In genomic region chr3:16430717-16431630, GRCh38 we compare ENCODE assay signal across 12 cellular contexts.
A peak's percentile ranks its signal among the peaks of the same experiment; 100 is the strongest.
DNase-seq lines count a peak whose midpoint lies in the region; ATAC-seq and TF ChIP-seq lines count a peak whose summit lies in the region.
"Had no signal": no experiment of that assay in that cellular context is flagged by ENCODE, and none has a peak within 500 bp of the region (broad histone marks: within the 10 kb centered on the region; RNA-seq: fewer than 3 reads in every experiment).

No MANE protein-coding gene starts in this region.

- H3K4me1 ChIP-seq in left ventricle myocardium inferior (peaks cover 43% of the 10 kb centered on the region), Karpas-422 (ENCODE audit: low read length) (peaks cover 96% of the 10 kb centered on the region), BE2C (no peaks in the 10 kb centered on the region), MM.1S (ENCODE audit: low read length) (no peaks in the 10 kb centered on the region)

- H3K9me2 ChIP-seq in Karpas-422 (replicated peaks; ENCODE audit: insufficient read depth, low read length) (no peaks in the 10 kb centered on the region), MM.1S (replicated peaks; ENCODE audit: insufficient read depth, low read length) (no peaks in the 10 kb centered on the region)

- DNase-seq in left ventricle myocardium inferior (no peak), cardiac septum (ENCODE audit: low spot score) (no peak), Karpas-422 (peak; percentile 98), left lobe of liver (ENCODE audit: low spot score) (no peak), BE2C (no peak), MM.1S (no peak), SW480 (ENCODE audit: low spot score) (no peak)
- DNase-seq: activated gamma-delta T cell treated with Interleukin-2 at 50 U/mL for 16 hours, islet precursor cell, NCI-H526 treated with DMSO at 0.1 percent for 48 hours, T1000 had no signal

- H3K79me2 ChIP-seq in Karpas-422 (ENCODE audit: low read length) (peaks cover 58% of the 10 kb centered on the region), MM.1S (ENCODE audit: low read length) (no peaks in the 10 kb centered on the region)

- H3K27me3 ChIP-seq in left ventricle myocardium inferior (ENCODE audit: low read depth) (no peaks in the 10 kb centered on the region), Karpas-422 (ENCODE audit: low read length) (no peaks in the 10 kb centered on the region), BE2C (no peaks in the 10 kb centered on the region), MM.1S (replicated peaks; ENCODE audit: insufficient read depth, low read length) (no peaks in the 10 kb centered on the region)

- peak overlapping the region; percentile 17 for H3K27ac ChIP-seq in left ventricle myocardium inferior (replicated peaks)
- H3K27ac ChIP-seq in Karpas-422 (ENCODE audit: low read length) = peak overlapping the region; percentile 99
- H3K27ac ChIP-seq in MM.1S (ENCODE audit: low read length) = no peak overlapping the region

- H3K9ac ChIP-seq in Karpas-422 (ENCODE audit: low read length) = peak overlapping the region; percentile 75
- H3K9ac ChIP-seq in MM.1S (ENCODE audit: low read length) = no peak overlapping the region

- no peak overlapping the region for H3K4me3 ChIP-seq in left ventricle myocardium inferior
- H3K4me3 ChIP-seq in Karpas-422 (ENCODE audit: low read length) = peak overlapping the region; percentile 41
- no peak overlapping the region for H3K4me3 ChIP-seq in BE2C (ENCODE audit: low read depth, low read length)
- H3K4me3 ChIP-seq in MM.1S (ENCODE audit: low read length) = no peak overlapping the region

- no peaks in the 10 kb centered on the region for H3K9me3 ChIP-seq in left ventricle myocardium inferior (replicated peaks)
- no peaks in the 10 kb centered on the region for H3K9me3 ChIP-seq in Karpas-422 (ENCODE audit: low read length)
- H3K9me3 ChIP-seq in BE2C = no peaks in the 10 kb centered on the region
- H3K9me3 ChIP-seq in MM.1S (replicated peaks; ENCODE audit: insufficient read depth, low read length) = no peaks in the 10 kb centered on the region

- TF ChIP-seq CTCF in left ventricle myocardium inferior (IDR thresholded peaks at IDR 0.05; ENCODE audit: borderline replicate concordance) = no peak
- no peak for TF ChIP-seq CTCF in BE2C (IDR thresholded peaks at IDR 0.05; ENCODE audit: low read depth, low read length)
- no peak for TF ChIP-seq CTCF in MM.1S (IDR thresholded peaks at IDR 0.05; ENCODE audit: low read length)

- intact Hi-C loops in left ventricle myocardium inferior (cut with micrococcal nuclease) = no loop called here
- intact Hi-C loops in cardiac septum (cut with DNase I) = no loop called here

- H3K4me2 ChIP-seq in Karpas-422 (ENCODE audit: low read depth, low read length, poor library complexity, severe bottlenecking) = peak overlapping the region; percentile 72
- H3K4me2 ChIP-seq in MM.1S (ENCODE audit: low read depth, low read length) = no peak overlapping the region

- peaks cover 33% of the 10 kb centered on the region for H3K36me3 ChIP-seq in left ventricle myocardium inferior
- H3K36me3 ChIP-seq in Karpas-422 (ENCODE audit: insufficient read depth, low read length) = peaks cover 57% of the 10 kb centered on the region
- no peaks in the 10 kb centered on the region for H3K36me3 ChIP-seq in BE2C
- no peaks in the 10 kb centered on the region for H3K36me3 ChIP-seq in MM.1S (replicated peaks; ENCODE audit: insufficient read depth, low read length)

- no peaks in the 10 kb centered on the region for H3F3A ChIP-seq in MM.1S (ENCODE audit: insufficient read depth, low read length)

- H4K20me1 ChIP-seq in Karpas-422 (ENCODE audit: insufficient read depth, low read depth, low read length) (no peaks in the 10 kb centered on the region), MM.1S (ENCODE audit: insufficient read depth, low read length) (no peaks in the 10 kb centered on the region)

- no peak overlapping the region for H2AFZ ChIP-seq in Karpas-422 (ENCODE audit: low read length)
- H2AFZ ChIP-seq in MM.1S (ENCODE audit: low read length) = no peak overlapping the region

- ATAC-seq in HG02840 (IDR thresholded peaks at IDR 0.05; ENCODE audit: low FRiP score, unreplicated experiment) (peak; percentile 49), left lobe of liver (no peak)
